1 cellular context compared by ENCODE assay signal in the genomic region with DNA sequence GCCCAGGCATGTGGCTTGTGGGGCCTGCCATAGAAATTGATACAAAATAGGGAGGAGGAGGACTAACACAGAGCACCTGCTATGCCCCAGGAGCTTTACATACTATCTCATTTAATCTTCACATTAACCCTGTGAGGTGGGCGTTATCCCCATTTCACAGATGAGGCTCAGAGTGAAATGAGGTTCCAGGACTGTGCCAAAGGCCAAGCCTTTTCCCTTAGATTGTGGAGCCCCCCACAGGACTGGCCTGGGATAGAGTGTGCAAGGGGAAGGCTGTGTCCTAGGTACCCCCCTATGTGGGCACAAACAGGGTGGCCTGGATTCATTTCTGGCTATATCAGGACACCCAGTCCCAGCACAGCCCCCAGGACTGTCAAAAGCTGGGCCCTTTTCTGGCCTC.
TF ChIP-seq lines count a peak whose summit lies in the region.

No MANE protein-coding gene starts in this region.

TF ChIP-seq in HepG2, 621 proteins besides CTCF, POLR2A, EP300 and RAD21:
- no peak for TF ChIP-seq ZNF556 (CRISPR knock-in tag; IDR thresholded peaks at IDR 0.05; ENCODE audit: borderline replicate concordance)
- no peak for TF ChIP-seq TFDP2 (CRISPR knock-in tag; IDR thresholded peaks at IDR 0.05)
- TF ChIP-seq, protein P1, sequence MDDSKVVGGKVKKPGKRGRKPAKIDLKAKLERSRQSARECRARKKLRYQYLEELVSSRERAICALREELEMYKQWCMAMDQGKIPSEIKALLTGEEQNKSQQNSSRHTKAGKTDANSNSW (CRISPR knock-in tag; IDR thresholded peaks at IDR 0.05; ENCODE audit: borderline replicate concordance) = no peak
- no peak for TF ChIP-seq PITX1 (CRISPR knock-in tag; IDR thresholded peaks at IDR 0.05)
- TF ChIP-seq TEAD2 (CRISPR knock-in tag; IDR thresholded peaks at IDR 0.05) = no peak
- peak; percentile 41 for TF ChIP-seq STAG1 (CRISPR knock-in tag; IDR thresholded peaks at IDR 0.05)
- peak; percentile 92 for TF ChIP-seq ZNF629 (CRISPR knock-in tag; conservative IDR thresholded peaks at IDR 0.05)
- TF ChIP-seq IKZF1 (IDR thresholded peaks at IDR 0.05) = no peak
- TF ChIP-seq, protein P2, sequence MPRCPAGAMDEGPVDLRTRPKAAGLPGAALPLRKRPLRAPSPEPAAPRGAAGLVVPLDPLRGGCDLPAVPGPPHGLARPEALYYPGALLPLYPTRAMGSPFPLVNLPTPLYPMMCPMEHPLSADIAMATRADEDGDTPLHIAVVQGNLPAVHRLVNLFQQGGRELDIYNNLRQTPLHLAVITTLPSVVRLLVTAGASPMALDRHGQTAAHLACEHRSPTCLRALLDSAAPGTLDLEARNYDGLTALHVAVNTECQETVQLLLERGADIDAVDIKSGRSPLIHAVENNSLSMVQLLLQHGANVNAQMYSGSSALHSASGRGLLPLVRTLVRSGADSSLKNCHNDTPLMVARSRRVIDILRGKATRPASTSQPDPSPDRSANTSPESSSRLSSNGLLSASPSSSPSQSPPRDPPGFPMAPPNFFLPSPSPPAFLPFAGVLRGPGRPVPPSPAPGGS (CRISPR knock-in tag; IDR thresholded peaks at IDR 0.05) = no peak
- no peak for TF ChIP-seq HMG20B (CRISPR knock-in tag; conservative IDR thresholded peaks at IDR 0.05)
